Comparison of ENCODE assay signal across 8 cellular contexts in genomic region chr17:50057521-50057991, GRCh38. TPM values are rescaled to one million over a fixed set of nuclear protein-coding genes. Genes with fewer than 3 reads are reported as not detected.
DNase-seq lines count a peak whose midpoint lies in the region; ATAC-seq, FAIRE-seq and TF ChIP-seq lines count a peak whose summit lies in the region.

No MANE protein-coding gene starts in this region.

- H3K9ac ChIP-seq in mucosa of rectum (ENCODE audit: low read depth in 1 of 2, low read length in 2 of 2), result peak overlapping the region; percentile 79 to 92

- H3K27ac Mint-ChIP-seq in activated naive CD8-positive, alpha-beta T cell, result peak overlapping the region; percentile 24
- H3K27ac Mint-ChIP-seq in activated naive CD8-positive, alpha-beta T cell treated with anti-CD3 and anti-CD28 coated beads, Interleukin-2, amount 50 U/mL, for 24 hours, result no peak overlapping the region

- no peaks in the 10 kb centered on the region for H3K27me3 Mint-ChIP-seq in activated naive CD8-positive, alpha-beta T cell
- peaks cover 21% of the 10 kb centered on the region for H3K27me3 Mint-ChIP-seq in activated naive CD8-positive, alpha-beta T cell treated with anti-CD3 and anti-CD28 coated beads, Interleukin-2, amount 50 U/mL, for 24 hours

- H3K9me3 ChIP-seq in mucosa of rectum (ENCODE audit: control insufficient read depth in 2 of 2, low read length in 2 of 2) (no peaks in the 10 kb centered on the region), uterus (no peaks in the 10 kb centered on the region)

- H3K4me3 ChIP-seq in bronchial epithelial cell (ENCODE audit: low read depth, low read length) (peak overlapping the region; percentile 68), mucosa of rectum (ENCODE audit: low read length in 2 of 2) (peak overlapping the region; percentile 82 to 83), uterus (peak overlapping the region in 1 of 2 donors; percentile 65)

- no peak for FAIRE-seq in bronchial epithelial cell (lab: Jason Lieb, UNC)

- H3K27me3 ChIP-seq in bronchial epithelial cell (ENCODE audit: control insufficient read depth, insufficient read depth, low read length) (no peaks in the 10 kb centered on the region), mucosa of rectum (ENCODE audit: control insufficient read depth in 2 of 2, insufficient read depth in 2 of 2, low read length in 2 of 2) (no peaks in the 10 kb centered on the region), uterus (no peaks in the 10 kb centered on the region)

- no peak for TF ChIP-seq POLR2A in uterus (IDR thresholded peaks at IDR 0.05)

- H3K27ac ChIP-seq in mucosa of rectum (ENCODE audit: low read depth in 2 of 2, low read length in 2 of 2), result peak overlapping the region; percentile 93
- H3K27ac ChIP-seq in uterus, result peak overlapping the region; percentile 91 to 92

- H3K9me3 Mint-ChIP-seq in activated naive CD8-positive, alpha-beta T cell (ENCODE audit: low read depth), result no peaks in the 10 kb centered on the region
- H3K9me3 Mint-ChIP-seq in activated naive CD8-positive, alpha-beta T cell treated with anti-CD3 and anti-CD28 coated beads, Interleukin-2, amount 50 U/mL, for 24 hours, result no peaks in the 10 kb centered on the region

- peaks cover 61 to 76% of the 10 kb centered on the region in 2 donors for H3K4me1 ChIP-seq in mucosa of rectum (ENCODE audit: control insufficient read depth in 2 of 2, insufficient read depth in 2 of 2, low read length in 2 of 2)
- peaks cover 19 to 32% of the 10 kb centered on the region in 2 donors for H3K4me1 ChIP-seq in uterus

- H3K4me1 Mint-ChIP-seq in activated naive CD8-positive, alpha-beta T cell (ENCODE audit: low read depth), result peaks cover 15% of the 10 kb centered on the region
- peaks cover 15% of the 10 kb centered on the region for H3K4me1 Mint-ChIP-seq in activated naive CD8-positive, alpha-beta T cell treated with anti-CD3 and anti-CD28 coated beads, Interleukin-2, amount 50 U/mL, for 24 hours

- H3K4me3 Mint-ChIP-seq in activated naive CD8-positive, alpha-beta T cell, result peak overlapping the region; percentile 86
- H3K4me3 Mint-ChIP-seq in activated naive CD8-positive, alpha-beta T cell treated with anti-CD3 and anti-CD28 coated beads, Interleukin-2, amount 50 U/mL, for 24 hours, result no peak overlapping the region

- H3K36me3 Mint-ChIP-seq in activated naive CD8-positive, alpha-beta T cell, result no peaks in the 10 kb centered on the region
- no peaks in the 10 kb centered on the region for H3K36me3 Mint-ChIP-seq in activated naive CD8-positive, alpha-beta T cell treated with anti-CD3 and anti-CD28 coated beads, Interleukin-2, amount 50 U/mL, for 24 hours (ENCODE audit: low read depth)

- TF ChIP-seq CTCF in bronchial epithelial cell (IDR thresholded peaks at IDR 0.05; ENCODE audit: insufficient read depth, low read length, severe bottlenecking), result no peak
- no peak for TF ChIP-seq CTCF in uterus (IDR thresholded peaks at IDR 0.05)

- DNase-seq in activated naive CD8-positive, alpha-beta T cell treated with anti-CD3 and anti-CD28 coated beads, Interleukin-2, amount 50 U/mL, for 24 hours, result no peak
- DNase-seq in bronchial epithelial cell (ENCODE audit: low read depth) (no peak), uterus (peak in 1 of 2 donors; percentile 44), NCI-H2081 treated with DMSO at 0.1 percent for 48 hours (lab: John Stamatoyannopoulos, UW) (no peak), medulla oblongata (ENCODE audit: extremely low spot score) (no peak)
- no peak for DNase-seq in activated effector memory CD4-positive, alpha-beta T cell treated with anti-CD3 and anti-CD28 coated beads, Interleukin-2, amount 50 U/mL, for 16 hours

- intact Hi-C loops in uterus (cut with DNase I; ENCODE audit: low total_unique reads), result no loop called here

- ATAC-seq in activated naive CD8-positive, alpha-beta T cell treated with anti-CD3 and anti-CD28 coated beads, Interleukin-2, amount 50 U/mL, for 24 hours, result no peak

- H3K36me3 ChIP-seq in bronchial epithelial cell (ENCODE audit: control insufficient read depth, insufficient read depth, low read length) (peaks cover 8% of the 10 kb centered on the region), mucosa of rectum (ENCODE audit: control insufficient read depth in 2 of 2, insufficient read depth in 2 of 2, low read length in 2 of 2) (no peaks in the 10 kb centered on the region), uterus (no peaks in the 10 kb centered on the region)

RNA-seq across cellular contexts. Expression of gene ITGA3, which starts 1.6 kb away (rescaled TPM):
- total RNA-seq in bronchial epithelial cell (413 and 633 TPM in 2 replicates), uterus (10 to 100 TPM; 14.3 to 73.1 (median 33.4) TPM)

RNA-seq across cellular contexts. Expression of gene PDK2, which starts 37.6 kb away (rescaled TPM):
- 0.79 and 3.5 TPM in 2 replicates for total RNA-seq in bronchial epithelial cell
- total RNA-seq in uterus, result 10 to 100 TPM; 12.9 to 62.6 (median 32.4) TPM
